1 cellular context compared by ENCODE assay signal in the genomic region with DNA sequence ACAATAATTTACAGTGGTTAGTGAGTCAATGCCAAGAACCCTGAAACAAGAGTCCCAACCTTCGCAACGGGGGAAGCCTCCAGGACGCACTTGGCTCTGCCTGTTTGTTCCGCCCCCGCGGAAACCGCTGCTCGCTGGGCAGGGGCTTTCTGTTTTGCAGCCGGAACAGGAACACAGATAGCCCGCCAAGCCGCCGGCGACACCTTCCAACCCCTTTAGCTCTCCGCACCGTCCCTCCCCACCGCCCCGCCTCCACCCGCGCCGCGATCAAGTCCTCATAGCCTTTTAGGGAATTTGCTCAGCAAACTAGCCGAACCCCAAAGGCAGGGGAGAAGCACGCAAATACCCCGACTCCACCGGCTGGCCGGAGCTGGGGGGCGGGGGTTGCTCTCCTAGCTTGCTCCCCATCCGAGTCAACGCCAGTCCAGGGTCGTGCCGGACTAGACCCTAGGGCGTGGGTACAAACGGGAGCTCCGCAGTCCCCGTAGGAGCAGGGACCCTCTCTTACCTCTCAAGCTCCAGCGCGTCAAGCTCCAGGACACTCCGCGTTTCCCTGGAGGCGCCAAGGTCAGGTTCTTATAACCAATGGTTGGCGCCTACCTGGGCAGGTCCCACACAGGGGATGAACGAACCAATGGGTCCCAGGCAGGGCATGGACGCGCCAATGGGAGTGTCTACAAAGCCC.
TF ChIP-seq lines count a peak whose summit lies in the region.

A gene with protein sequence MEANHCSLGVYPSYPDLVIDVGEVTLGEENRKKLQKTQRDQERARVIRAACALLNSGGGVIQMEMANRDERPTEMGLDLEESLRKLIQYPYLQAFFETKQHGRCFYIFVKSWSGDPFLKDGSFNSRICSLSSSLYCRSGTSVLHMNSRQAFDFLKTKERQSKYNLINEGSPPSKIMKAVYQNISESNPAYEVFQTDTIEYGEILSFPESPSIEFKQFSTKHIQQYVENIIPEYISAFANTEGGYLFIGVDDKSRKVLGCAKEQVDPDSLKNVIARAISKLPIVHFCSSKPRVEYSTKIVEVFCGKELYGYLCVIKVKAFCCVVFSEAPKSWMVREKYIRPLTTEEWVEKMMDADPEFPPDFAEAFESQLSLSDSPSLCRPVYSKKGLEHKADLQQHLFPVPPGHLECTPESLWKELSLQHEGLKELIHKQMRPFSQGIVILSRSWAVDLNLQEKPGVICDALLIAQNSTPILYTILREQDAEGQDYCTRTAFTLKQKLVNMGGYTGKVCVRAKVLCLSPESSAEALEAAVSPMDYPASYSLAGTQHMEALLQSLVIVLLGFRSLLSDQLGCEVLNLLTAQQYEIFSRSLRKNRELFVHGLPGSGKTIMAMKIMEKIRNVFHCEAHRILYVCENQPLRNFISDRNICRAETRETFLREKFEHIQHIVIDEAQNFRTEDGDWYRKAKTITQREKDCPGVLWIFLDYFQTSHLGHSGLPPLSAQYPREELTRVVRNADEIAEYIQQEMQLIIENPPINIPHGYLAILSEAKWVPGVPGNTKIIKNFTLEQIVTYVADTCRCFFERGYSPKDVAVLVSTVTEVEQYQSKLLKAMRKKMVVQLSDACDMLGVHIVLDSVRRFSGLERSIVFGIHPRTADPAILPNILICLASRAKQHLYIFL (minus strand): TSS at position 553 of the 685 bp plus-strand sequence. CDS start 3,086 bp downstream, outside the sequence.

TF ChIP-seq in K562, 482 proteins besides CTCF, POLR2A, EP300 and RAD21 (continued from another document):
- TF ChIP-seq, protein P1, sequence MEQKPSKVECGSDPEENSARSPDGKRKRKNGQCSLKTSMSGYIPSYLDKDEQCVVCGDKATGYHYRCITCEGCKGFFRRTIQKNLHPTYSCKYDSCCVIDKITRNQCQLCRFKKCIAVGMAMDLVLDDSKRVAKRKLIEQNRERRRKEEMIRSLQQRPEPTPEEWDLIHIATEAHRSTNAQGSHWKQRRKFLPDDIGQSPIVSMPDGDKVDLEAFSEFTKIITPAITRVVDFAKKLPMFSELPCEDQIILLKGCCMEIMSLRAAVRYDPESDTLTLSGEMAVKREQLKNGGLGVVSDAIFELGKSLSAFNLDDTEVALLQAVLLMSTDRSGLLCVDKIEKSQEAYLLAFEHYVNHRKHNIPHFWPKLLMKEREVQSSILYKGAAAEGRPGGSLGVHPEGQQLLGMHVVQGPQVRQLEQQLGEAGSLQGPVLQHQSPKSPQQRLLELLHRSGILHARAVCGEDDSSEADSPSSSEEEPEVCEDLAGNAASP (IDR thresholded peaks at IDR 0.05), result no peak
- no peak for TF ChIP-seq ZNF224 (CRISPR knock-in tag; IDR thresholded peaks at IDR 0.05)
- TF ChIP-seq, protein P2, sequence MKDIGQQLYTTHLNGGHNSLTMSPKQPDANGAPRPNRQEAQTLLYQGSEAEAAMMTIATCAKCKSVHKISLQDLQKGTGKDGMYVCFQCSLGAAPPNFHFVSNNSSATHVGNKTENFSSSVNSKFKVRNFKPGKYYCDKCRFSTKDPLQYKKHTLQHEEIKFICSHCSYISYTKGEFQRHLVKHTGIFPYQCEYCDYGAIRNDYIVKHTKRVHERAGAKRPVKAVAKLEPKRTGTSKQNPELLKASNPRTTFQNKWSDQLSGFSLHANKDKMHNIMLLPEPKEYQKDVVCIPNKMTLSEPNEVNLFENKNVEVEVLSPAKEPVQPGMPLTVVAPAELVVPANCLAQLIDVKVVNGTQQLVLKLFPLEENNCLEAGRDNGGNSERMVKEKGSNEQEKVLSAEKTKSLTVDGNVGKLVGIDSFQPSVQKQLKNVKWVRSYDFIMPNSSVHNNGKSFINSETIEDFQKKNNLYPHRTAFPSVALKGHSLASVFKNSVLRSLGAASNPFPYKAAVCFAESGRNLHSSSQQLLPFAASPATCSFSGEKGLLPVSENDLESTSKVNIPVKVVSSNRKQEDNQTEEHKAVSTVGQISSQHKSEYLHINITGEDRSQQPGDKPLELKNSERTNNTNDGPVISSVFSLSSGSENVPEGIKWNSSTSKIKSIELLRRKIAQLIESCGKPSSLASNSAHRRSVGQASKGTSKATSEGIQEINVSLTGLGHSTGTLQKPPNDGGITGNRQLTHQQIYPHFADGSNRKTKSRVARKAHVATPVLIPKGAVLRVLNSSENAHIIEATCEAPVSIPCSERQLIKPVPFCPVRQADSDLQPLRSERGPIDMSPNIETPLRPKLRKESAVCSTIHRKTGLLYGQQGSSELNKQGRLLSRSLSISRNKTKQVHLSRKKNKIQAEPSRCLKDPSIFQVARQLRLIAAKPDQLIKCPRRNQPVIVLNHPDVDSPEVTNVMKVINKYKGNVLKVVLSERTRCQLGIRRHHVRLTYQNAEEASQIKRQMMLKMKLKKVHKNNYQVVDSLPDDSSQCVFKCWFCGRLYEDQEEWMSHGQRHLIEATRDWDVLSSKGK (CRISPR knock-in tag; IDR thresholded peaks at IDR 0.05), result no peak
- no peak for TF ChIP-seq MTA1 (IDR thresholded peaks at IDR 0.05; ENCODE audit: borderline replicate concordance)
- TF ChIP-seq, protein P3, sequence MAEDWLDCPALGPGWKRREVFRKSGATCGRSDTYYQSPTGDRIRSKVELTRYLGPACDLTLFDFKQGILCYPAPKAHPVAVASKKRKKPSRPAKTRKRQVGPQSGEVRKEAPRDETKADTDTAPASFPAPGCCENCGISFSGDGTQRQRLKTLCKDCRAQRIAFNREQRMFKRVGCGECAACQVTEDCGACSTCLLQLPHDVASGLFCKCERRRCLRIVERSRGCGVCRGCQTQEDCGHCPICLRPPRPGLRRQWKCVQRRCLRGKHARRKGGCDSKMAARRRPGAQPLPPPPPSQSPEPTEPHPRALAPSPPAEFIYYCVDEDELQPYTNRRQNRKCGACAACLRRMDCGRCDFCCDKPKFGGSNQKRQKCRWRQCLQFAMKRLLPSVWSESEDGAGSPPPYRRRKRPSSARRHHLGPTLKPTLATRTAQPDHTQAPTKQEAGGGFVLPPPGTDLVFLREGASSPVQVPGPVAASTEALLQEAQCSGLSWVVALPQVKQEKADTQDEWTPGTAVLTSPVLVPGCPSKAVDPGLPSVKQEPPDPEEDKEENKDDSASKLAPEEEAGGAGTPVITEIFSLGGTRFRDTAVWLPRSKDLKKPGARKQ (CRISPR knock-in tag; IDR thresholded peaks at IDR 0.05), result 0 out of 2 replicates have a peak, but pooled peaks have one; percentile 17
- TF ChIP-seq FOXJ2 (tag; IDR thresholded peaks at IDR 0.05), result no peak
- TF ChIP-seq GABPA (tag; conservative IDR thresholded peaks at IDR 0.05; ENCODE audit: low read depth), result peak; percentile 78
- 0 out of 2 replicates have a peak, but pooled peaks have one; percentile 30 for TF ChIP-seq POLR2H (tag; IDR thresholded peaks at IDR 0.05; ENCODE audit: low read depth)
- TF ChIP-seq, protein P4, sequence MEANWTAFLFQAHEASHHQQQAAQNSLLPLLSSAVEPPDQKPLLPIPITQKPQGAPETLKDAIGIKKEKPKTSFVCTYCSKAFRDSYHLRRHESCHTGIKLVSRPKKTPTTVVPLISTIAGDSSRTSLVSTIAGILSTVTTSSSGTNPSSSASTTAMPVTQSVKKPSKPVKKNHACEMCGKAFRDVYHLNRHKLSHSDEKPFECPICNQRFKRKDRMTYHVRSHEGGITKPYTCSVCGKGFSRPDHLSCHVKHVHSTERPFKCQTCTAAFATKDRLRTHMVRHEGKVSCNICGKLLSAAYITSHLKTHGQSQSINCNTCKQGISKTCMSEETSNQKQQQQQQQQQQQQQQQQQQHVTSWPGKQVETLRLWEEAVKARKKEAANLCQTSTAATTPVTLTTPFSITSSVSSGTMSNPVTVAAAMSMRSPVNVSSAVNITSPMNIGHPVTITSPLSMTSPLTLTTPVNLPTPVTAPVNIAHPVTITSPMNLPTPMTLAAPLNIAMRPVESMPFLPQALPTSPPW (CRISPR knock-in tag; IDR thresholded peaks at IDR 0.05), result peak; percentile 49; the same call in 1 of the 2 replicates
- TF ChIP-seq, protein P5, sequence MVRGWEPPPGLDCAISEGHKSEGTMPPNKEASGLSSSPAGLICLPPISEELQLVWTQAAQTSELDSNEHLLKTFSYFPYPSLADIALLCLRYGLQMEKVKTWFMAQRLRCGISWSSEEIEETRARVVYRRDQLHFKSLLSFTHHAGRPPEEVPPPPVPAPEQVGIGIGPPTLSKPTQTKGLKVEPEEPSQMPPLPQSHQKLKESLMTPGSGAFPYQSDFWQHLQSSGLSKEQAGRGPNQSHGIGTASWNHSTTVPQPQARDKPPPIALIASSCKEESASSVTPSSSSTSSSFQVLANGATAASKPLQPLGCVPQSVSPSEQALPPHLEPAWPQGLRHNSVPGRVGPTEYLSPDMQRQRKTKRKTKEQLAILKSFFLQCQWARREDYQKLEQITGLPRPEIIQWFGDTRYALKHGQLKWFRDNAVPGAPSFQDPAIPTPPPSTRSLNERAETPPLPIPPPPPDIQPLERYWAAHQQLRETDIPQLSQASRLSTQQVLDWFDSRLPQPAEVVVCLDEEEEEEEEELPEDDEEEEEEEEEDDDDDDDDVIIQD (CRISPR knock-in tag; IDR thresholded peaks at IDR 0.05), result no peak
- TF ChIP-seq COPS2 (conservative IDR thresholded peaks at IDR 0.05), result no peak
- no peak for TF ChIP-seq ILK (tag; IDR thresholded peaks at IDR 0.05; ENCODE audit: borderline replicate concordance, low read depth)
- TF ChIP-seq EGR1 (conservative IDR thresholded peaks at IDR 0.05), result peak; percentile 86
- TF ChIP-seq MYNN (IDR thresholded peaks at IDR 0.05), result peak; percentile 86; the same call in 1 of the 2 replicates
- no peak for TF ChIP-seq MYNN (CRISPR knock-in tag; IDR thresholded peaks at IDR 0.05)
- TF ChIP-seq, protein P6, sequence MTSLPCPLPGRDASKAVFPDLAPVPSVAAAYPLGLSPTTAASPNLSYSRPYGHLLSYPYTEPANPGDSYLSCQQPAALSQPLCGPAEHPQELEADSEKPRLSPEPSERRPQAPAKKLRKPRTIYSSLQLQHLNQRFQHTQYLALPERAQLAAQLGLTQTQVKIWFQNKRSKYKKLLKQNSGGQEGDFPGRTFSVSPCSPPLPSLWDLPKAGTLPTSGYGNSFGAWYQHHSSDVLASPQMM (CRISPR knock-in tag; IDR thresholded peaks at IDR 0.05), result no peak
- TF ChIP-seq SMARCB1 (IDR thresholded peaks at IDR 0.05; ENCODE audit: insufficient read length, low read depth), result no peak
- TF ChIP-seq ZNF23 (CRISPR knock-in tag; IDR thresholded peaks at IDR 0.05), result no peak
- no peak for TF ChIP-seq SP1 (CRISPR knock-in tag; IDR thresholded peaks at IDR 0.05)
- no peak for TF ChIP-seq CSDE1 (IDR thresholded peaks at IDR 0.05)
- TF ChIP-seq KDM1A (IDR thresholded peaks at IDR 0.05), result no peak
- no peak for TF ChIP-seq ZNF263 (CRISPR knock-in tag; IDR thresholded peaks at IDR 0.05; ENCODE audit: borderline replicate concordance)
- no peak for TF ChIP-seq SRSF3 (IDR thresholded peaks at IDR 0.05; ENCODE audit: insufficient read depth, low read length)
- TF ChIP-seq, protein P7, sequence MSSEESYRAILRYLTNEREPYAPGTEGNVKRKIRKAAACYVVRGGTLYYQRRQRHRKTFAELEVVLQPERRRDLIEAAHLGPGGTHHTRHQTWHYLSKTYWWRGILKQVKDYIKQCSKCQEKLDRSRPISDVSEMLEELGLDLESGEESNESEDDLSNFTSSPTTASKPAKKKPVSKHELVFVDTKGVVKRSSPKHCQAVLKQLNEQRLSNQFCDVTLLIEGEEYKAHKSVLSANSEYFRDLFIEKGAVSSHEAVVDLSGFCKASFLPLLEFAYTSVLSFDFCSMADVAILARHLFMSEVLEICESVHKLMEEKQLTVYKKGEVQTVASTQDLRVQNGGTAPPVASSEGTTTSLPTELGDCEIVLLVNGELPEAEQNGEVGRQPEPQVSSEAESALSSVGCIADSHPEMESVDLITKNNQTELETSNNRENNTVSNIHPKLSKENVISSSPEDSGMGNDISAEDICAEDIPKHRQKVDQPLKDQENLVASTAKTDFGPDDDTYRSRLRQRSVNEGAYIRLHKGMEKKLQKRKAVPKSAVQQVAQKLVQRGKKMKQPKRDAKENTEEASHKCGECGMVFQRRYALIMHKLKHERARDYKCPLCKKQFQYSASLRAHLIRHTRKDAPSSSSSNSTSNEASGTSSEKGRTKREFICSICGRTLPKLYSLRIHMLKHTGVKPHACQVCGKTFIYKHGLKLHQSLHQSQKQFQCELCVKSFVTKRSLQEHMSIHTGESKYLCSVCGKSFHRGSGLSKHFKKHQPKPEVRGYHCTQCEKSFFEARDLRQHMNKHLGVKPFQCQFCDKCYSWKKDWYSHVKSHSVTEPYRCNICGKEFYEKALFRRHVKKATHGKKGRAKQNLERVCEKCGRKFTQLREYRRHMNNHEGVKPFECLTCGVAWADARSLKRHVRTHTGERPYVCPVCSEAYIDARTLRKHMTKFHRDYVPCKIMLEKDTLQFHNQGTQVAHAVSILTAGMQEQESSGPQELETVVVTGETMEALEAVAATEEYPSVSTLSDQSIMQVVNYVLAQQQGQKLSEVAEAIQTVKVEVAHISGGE (CRISPR knock-in tag; IDR thresholded peaks at IDR 0.05), result peak in 1 of 3 experiments; percentile 63; a peak in 1 of 6 replicates
- TF ChIP-seq POLR2AphosphoS5 (IDR thresholded peaks at IDR 0.05; ENCODE audit: control insufficient read depth, insufficient read depth, low read depth, low read length), result no peak
- TF ChIP-seq, protein P8, sequence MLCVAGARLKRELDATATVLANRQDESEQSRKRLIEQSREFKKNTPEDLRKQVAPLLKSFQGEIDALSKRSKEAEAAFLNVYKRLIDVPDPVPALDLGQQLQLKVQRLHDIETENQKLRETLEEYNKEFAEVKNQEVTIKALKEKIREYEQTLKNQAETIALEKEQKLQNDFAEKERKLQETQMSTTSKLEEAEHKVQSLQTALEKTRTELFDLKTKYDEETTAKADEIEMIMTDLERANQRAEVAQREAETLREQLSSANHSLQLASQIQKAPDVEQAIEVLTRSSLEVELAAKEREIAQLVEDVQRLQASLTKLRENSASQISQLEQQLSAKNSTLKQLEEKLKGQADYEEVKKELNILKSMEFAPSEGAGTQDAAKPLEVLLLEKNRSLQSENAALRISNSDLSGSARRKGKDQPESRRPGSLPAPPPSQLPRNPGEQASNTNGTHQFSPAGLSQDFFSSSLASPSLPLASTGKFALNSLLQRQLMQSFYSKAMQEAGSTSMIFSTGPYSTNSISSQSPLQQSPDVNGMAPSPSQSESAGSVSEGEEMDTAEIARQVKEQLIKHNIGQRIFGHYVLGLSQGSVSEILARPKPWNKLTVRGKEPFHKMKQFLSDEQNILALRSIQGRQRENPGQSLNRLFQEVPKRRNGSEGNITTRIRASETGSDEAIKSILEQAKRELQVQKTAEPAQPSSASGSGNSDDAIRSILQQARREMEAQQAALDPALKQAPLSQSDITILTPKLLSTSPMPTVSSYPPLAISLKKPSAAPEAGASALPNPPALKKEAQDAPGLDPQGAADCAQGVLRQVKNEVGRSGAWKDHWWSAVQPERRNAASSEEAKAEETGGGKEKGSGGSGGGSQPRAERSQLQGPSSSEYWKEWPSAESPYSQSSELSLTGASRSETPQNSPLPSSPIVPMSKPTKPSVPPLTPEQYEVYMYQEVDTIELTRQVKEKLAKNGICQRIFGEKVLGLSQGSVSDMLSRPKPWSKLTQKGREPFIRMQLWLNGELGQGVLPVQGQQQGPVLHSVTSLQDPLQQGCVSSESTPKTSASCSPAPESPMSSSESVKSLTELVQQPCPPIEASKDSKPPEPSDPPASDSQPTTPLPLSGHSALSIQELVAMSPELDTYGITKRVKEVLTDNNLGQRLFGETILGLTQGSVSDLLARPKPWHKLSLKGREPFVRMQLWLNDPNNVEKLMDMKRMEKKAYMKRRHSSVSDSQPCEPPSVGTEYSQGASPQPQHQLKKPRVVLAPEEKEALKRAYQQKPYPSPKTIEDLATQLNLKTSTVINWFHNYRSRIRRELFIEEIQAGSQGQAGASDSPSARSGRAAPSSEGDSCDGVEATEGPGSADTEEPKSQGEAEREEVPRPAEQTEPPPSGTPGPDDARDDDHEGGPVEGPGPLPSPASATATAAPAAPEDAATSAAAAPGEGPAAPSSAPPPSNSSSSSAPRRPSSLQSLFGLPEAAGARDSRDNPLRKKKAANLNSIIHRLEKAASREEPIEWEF (CRISPR knock-in tag; IDR thresholded peaks at IDR 0.05), result no peak
- TF ChIP-seq KDM2B (CRISPR knock-in tag; IDR thresholded peaks at IDR 0.05), result no peak
TF ChIP-seq in K562: peak in this region for 16.
